In the genomic region with DNA sequence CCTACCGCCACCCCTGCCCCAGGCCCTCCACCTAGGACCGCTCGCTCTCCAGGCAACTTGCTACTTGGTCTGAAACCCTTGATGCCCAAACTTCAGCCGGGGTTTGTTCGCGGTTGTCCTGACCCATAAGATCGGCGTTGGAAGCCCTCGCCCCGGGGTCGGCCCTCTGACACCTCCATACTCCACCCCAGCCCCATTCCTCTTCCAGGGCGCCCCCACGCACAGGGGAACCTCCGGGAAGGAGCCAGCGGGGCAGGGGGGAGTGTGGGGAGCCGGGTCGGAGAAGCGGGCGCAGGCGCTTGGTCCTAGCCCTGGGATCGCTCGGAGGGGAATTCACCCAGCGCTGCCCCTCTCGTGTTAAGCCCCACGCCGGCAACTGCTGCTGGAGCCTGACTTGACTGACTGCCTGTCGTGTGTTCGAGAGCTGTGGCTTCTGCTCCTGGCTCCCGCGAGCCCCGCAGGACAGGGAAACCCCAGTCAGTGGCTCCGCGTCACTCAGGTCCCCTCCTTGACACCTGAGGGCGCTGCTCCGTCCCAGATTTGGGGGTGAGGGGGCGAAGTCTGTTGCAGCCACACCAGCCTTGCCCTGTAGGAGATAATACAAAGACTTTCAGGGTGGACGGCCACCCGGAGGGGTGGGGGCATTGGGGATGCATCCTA, we compare ENCODE assay signal across 12 cellular contexts. TPM values are rescaled to one million over a fixed set of nuclear protein-coding genes. Genes with fewer than 3 reads are reported as not detected.
DNase-seq lines count a peak whose midpoint lies in the region; ATAC-seq, FAIRE-seq and TF ChIP-seq lines count a peak whose summit lies in the region.
"Had no signal": no experiment of that assay in that cellular context is flagged by ENCODE, and none has a peak within 500 bp of the region (broad histone marks: within the 10 kb centered on the region; RNA-seq: fewer than 3 reads in every experiment).

No MANE protein-coding gene starts in this region.

- CTCF ChIA-PET in endothelial cell of umbilical vein (lab: Charles Lee) = interaction anchor here (2.3 kb wide), 1 partner anchor 418 kb away, joined by 9 read pairs; no protein-coding TSS in a partner anchor

- H3K4me3 ChIP-seq in endothelial cell of umbilical vein (replicated peaks in 1 of 3; ENCODE audit: insufficient read depth in 1 of 3, low read depth in 1 of 3, low read length in 3 of 3) = no peak overlapping the region
- peak overlapping the region; percentile 15 to 50 (median 22) for H3K4me3 ChIP-seq in tibial nerve

- WGBS in tibial nerve, 2 donors = 1 to 2% methylated on average over 21 to 29 of the region's 38 CpGs

- no peak for TF ChIP-seq POLR2A in endothelial cell of umbilical vein (IDR thresholded peaks at IDR 0.05; ENCODE audit: low read depth, low read length)
- no peak for TF ChIP-seq POLR2A in tibial nerve (IDR thresholded peaks at IDR 0.05)

- no peak overlapping the region for H3K4me2 ChIP-seq in endothelial cell of umbilical vein (ENCODE audit: insufficient read depth, low read length)

- no peaks in the 10 kb centered on the region for H3K79me2 ChIP-seq in endothelial cell of umbilical vein (ENCODE audit: control insufficient read depth, insufficient read depth, low read length)

- no peak for FAIRE-seq in endothelial cell of umbilical vein (lab: Jason Lieb, UNC)

- no peaks in the 10 kb centered on the region for H4K20me1 ChIP-seq in endothelial cell of umbilical vein (replicated peaks; ENCODE audit: control insufficient read depth, extremely low read depth, insufficient read depth, low read length)

- TF ChIP-seq CTCF in endothelial cell of umbilical vein (IDR thresholded peaks at IDR 0.05; ENCODE audit: extremely low read depth in 1 of 2, insufficient read depth in 1 of 2, low read depth in 1 of 2, low read length in 2 of 2) (no peak), mesothelial cell of epicardium (IDR thresholded peaks at IDR 0.05; ENCODE audit: unreplicated experiment) (no peak), tibial nerve (IDR thresholded peaks at IDR 0.05) (no peak)

- no peak overlapping the region for H3K9ac ChIP-seq in endothelial cell of umbilical vein (replicated peaks; ENCODE audit: extremely low read depth, insufficient read depth, low read length)

- no peak overlapping the region for H2AFZ ChIP-seq in endothelial cell of umbilical vein (ENCODE audit: low read depth, low read length)

- H3K9me3 ChIP-seq in endothelial cell of umbilical vein (replicated peaks; ENCODE audit: control insufficient read depth, insufficient read depth, low read length) (no peaks in the 10 kb centered on the region), tibial nerve (no peaks in the 10 kb centered on the region)

- dilution Hi-C loops in endothelial cell of umbilical vein (cut with MboI; ENCODE audit: extremely low pct_ligation_motif_present, low sequenced_read_pairs) = no loop called here

- BruUV-seq in endothelial cell of umbilical vein (replicated peaks; lab: Mats Ljungman, UMichigan) = no TSS peak

- peak overlapping the region; percentile 44 for H3K4me3 Mint-ChIP-seq in mesothelial cell of epicardium

- no peak for TF ChIP-seq EP300 in tibial nerve (IDR thresholded peaks at IDR 0.05)

- H3K4me1 Mint-ChIP-seq in mesothelial cell of epicardium = peaks cover 13% of the 10 kb centered on the region

- ATAC-seq in GM18858 (IDR thresholded peaks at IDR 0.05; ENCODE audit: unreplicated experiment) = no peak

- DNase-seq in NCI-H748 (lab: John Stamatoyannopoulos, UW; ENCODE audit: unreplicated experiment) (peak; percentile 55), NCI-H748 treated with DMSO at 0.1 percent for 48 hours (lab: John Stamatoyannopoulos, UW) (no peak), endothelial cell of umbilical vein (ENCODE audit: low read depth, low spot score) (no peak), mesothelial cell of epicardium (ENCODE audit: low spot score in 2 of 2, unreplicated experiment in 2 of 2) (no peak), tibial nerve (ENCODE audit: low spot score in 2 of 2) (no peak)
- no peak for DNase-seq in stimulated activated naive CD4-positive, alpha-beta T cell (lab: John Stamatoyannopoulos, UW)
- DNase-seq in activated CD8-positive, alpha-beta memory T cell treated with anti-CD3 and anti-CD28 coated beads, Interleukin-2, amount 50 U/mL, for 48 hours = no peak
- DNase-seq: activated effector memory CD4-positive, alpha-beta T cell treated with Interleukin-2 at 50 U/mL for 16 hours; KBM-7; NCI-H526 treated with DMSO at 0.1 percent for 48 hours had no signal

- H3K36me3 Mint-ChIP-seq in mesothelial cell of epicardium = no peaks in the 10 kb centered on the region

- no peaks in the 10 kb centered on the region for H3K9me3 Mint-ChIP-seq in mesothelial cell of epicardium

- no peaks in the 10 kb centered on the region for H3K4me1 ChIP-seq in endothelial cell of umbilical vein (ENCODE audit: control insufficient read depth, extremely low read depth, insufficient read depth, low read length)
- peaks cover 0 to 14% (median 0%) of the 10 kb centered on the region in 4 donors for H3K4me1 ChIP-seq in tibial nerve

- no peak overlapping the region for H3K27ac Mint-ChIP-seq in mesothelial cell of epicardium

- intact Hi-C loops in endothelial cell of umbilical vein (cut with micrococcal nuclease) = no loop called here

- H3K9me1 ChIP-seq in endothelial cell of umbilical vein (replicated peaks; ENCODE audit: control insufficient read depth, extremely low read depth, insufficient read depth, low read length) = no peaks in the 10 kb centered on the region

- POLR2A ChIA-PET in endothelial cell of umbilical vein (lab: Charles Lee) = no interaction called here

- H3K27me3 ChIP-seq in endothelial cell of umbilical vein (ENCODE audit: control insufficient read depth in 2 of 2, insufficient read depth in 2 of 2, low read length in 2 of 2) (peaks cover 22 to 33% of the 10 kb centered on the region in 2 experiments), tibial nerve (peaks cover 0 to 32% of the 10 kb centered on the region in 2 donors)

- no peaks in the 10 kb centered on the region for H3K36me3 ChIP-seq in endothelial cell of umbilical vein (ENCODE audit: control insufficient read depth in 2 of 2, extremely low read depth in 1 of 2, insufficient read depth in 2 of 2, low read length in 2 of 2)
- H3K36me3 ChIP-seq in tibial nerve = no peaks in the 10 kb centered on the region

- peaks cover 74% of the 10 kb centered on the region for H3K27me3 Mint-ChIP-seq in mesothelial cell of epicardium (ENCODE audit: low read depth)

- no peak overlapping the region for H3K27ac ChIP-seq in endothelial cell of umbilical vein (ENCODE audit: insufficient read depth, low read depth, low read length)
- H3K27ac ChIP-seq in tibial nerve = peak overlapping the region in 1 of 4 donors; percentile 53

TF ChIP-seq in endothelial cell of umbilical vein, 7 proteins besides CTCF, POLR2A, EP300 and RAD21:
- TF ChIP-seq GATA2 (IDR thresholded peaks at IDR 0.05; ENCODE audit: insufficient read depth, insufficient read length, low read depth, low read length) (no peak), EZH2 (IDR thresholded peaks at IDR 0.05; ENCODE audit: borderline replicate concordance, low read depth, low read length, severe bottlenecking) (peak; percentile 35)
- TF ChIP-seq, protein P1, sequence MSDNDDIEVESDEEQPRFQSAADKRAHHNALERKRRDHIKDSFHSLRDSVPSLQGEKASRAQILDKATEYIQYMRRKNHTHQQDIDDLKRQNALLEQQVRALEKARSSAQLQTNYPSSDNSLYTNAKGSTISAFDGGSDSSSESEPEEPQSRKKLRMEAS (IDR thresholded peaks at IDR 0.05; ENCODE audit: insufficient read depth, insufficient read length) = no peak
TF ChIP-seq in endothelial cell of umbilical vein: peak in this region for 1.

RNA-seq across cellular contexts. Expression of a gene that starts 0.7 kb away (rescaled TPM):
- total RNA-seq in endothelial cell of umbilical vein = not detected in 2 replicates
- polyA plus RNA-seq in endothelial cell of umbilical vein = not detected in 2 replicates
- 0.04 TPM in 1 of 2 replicates, not detected in the other for polyA plus RNA-seq in endothelial cell of umbilical vein (2011; cell fraction: cytosol; rRNA removed)
- 0.01 TPM in 1 of 2 replicates, not detected in the other for polyA plus RNA-seq in endothelial cell of umbilical vein (2011; cell fraction: nucleus; rRNA removed)
- 0.37 and 0.63 TPM in 2 replicates for polyA plus RNA-seq in endothelial cell of umbilical vein (2012)
- polyA minus RNA-seq in endothelial cell of umbilical vein = 0.02 TPM in 1 of 2 replicates, not detected in the other
- polyA minus RNA-seq in endothelial cell of umbilical vein (2011; cell fraction: cytosol; rRNA and poly(A)+ RNA removed) = not detected
- polyA minus RNA-seq in endothelial cell of umbilical vein (2011; cell fraction: nucleus; rRNA and poly(A)+ RNA removed) = 0.10 TPM in 1 of 2 replicates, not detected in the other
- 2.9 to 3.8 TPM (median 2.9 TPM) in 3 replicates for total RNA-seq in mesothelial cell of epicardium
- 1 to 10 TPM; 1.2 to 7.0 (median 5.4) TPM for total RNA-seq in tibial nerve
- total RNA-seq: dermis microvascular lymphatic vessel endothelial cell had no signal

Comparison
In these comparisons a context has a peak if more than half of its experiments do, and no peak if none do; other contexts are left out.
1. H3K4me3 ChIP-seq: peak in tibial nerve (4 of 4); none in endothelial cell of umbilical vein (0 of 3).